Comparison of ENCODE assay signal across 8 cellular contexts in genomic region chr20:37406010-37406998, GRCh38.
DNase-seq lines count a peak whose midpoint lies in the region; ATAC-seq and TF ChIP-seq lines count a peak whose summit lies in the region.

No MANE protein-coding gene starts in this region.

- CTCF ChIA-PET in IMR-90 (lab: Yijun Ruan, JAX) = interaction anchor here (0.6 to 1.0 kb wide), 2 partner anchors 95 to 138 kb away, joined by 3 to 4 read pairs; no protein-coding TSS in a partner anchor

- H2BK5ac ChIP-seq in IMR-90 (ENCODE audit: low read depth, low read length, poor library complexity, severe bottlenecking) = no peak overlapping the region

- H2BK20ac ChIP-seq in IMR-90 (ENCODE audit: low read depth, low read length) = 0 out of 2 replicates have a peak overlapping the region, but pooled peaks have one; percentile 2

- dilution Hi-C loops in IMR-90 (cut with HindIII; ENCODE audit: low sequenced_read_pairs, unreplicated experiment) = no loop called here

- peak overlapping the region; percentile 26 for H3K4me3 ChIP-seq in IMR-90 (ENCODE audit: insufficient read depth, low read depth, low read length)
- peak overlapping the region; percentile 45 for H3K4me3 ChIP-seq in choroid plexus epithelial cell (ENCODE audit: low read depth, low read length)

- H4K20me1 ChIP-seq in IMR-90 (ENCODE audit: insufficient read depth, low read length) = peaks cover 6% of the 10 kb centered on the region; the same call in 1 of the 2 replicates

- H2AK9ac ChIP-seq in IMR-90 (replicated peaks; ENCODE audit: low read depth, low read length, poor library complexity) = peak overlapping the region; percentile 73

- peak overlapping the region; percentile 63 for H3K4ac ChIP-seq in IMR-90 (ENCODE audit: low read depth, low read length)

- TF ChIP-seq POLR2A in IMR-90 (IDR thresholded peaks at IDR 0.05; ENCODE audit: low read depth, low read length) = no peak

- H3K27ac ChIP-seq in IMR-90 (ENCODE audit: insufficient read depth, low read length) = no peak overlapping the region; the same call in 1 of the 2 replicates

- no peak for TF ChIP-seq RAD21 in IMR-90 (IDR thresholded peaks at IDR 0.05; ENCODE audit: low read length)

- TF ChIP-seq CTCF in IMR-90 (conservative IDR thresholded peaks at IDR 0.05; ENCODE audit: low read depth, low read length) (no peak), choroid plexus epithelial cell (conservative IDR thresholded peaks at IDR 0.05; ENCODE audit: low read depth, low read length) (no peak)

- H3K9ac ChIP-seq in IMR-90 (ENCODE audit: low read depth, low read length) = peak overlapping the region; percentile 47

- no peak overlapping the region for H2BK15ac ChIP-seq in IMR-90 (ENCODE audit: low read depth, low read length)

- peak overlapping the region; percentile 95 for H2AFZ ChIP-seq in IMR-90 (replicated peaks; ENCODE audit: low read length, poor library complexity)

- intact Hi-C loops in IMR-90 (cut with micrococcal nuclease) = loop anchor here (5.0 kb wide), 1 partner anchor 121 kb away; the partner anchor contains the start of gene BLCAP

- peak overlapping the region; percentile 27 for H3K14ac ChIP-seq in IMR-90 (replicated peaks; ENCODE audit: low read depth, low read length)

- H2AK5ac ChIP-seq in IMR-90 (ENCODE audit: low read depth, low read length) = peak overlapping the region; percentile 87

- peak overlapping the region; percentile 2; the same call in 1 of the 2 replicates for H4K5ac ChIP-seq in IMR-90 (ENCODE audit: low read depth, low read length)

- peaks cover 2% of the 10 kb centered on the region; the same call in 1 of the 2 replicates for H3K4me1 ChIP-seq in IMR-90 (ENCODE audit: control insufficient read depth, insufficient read depth, low read length)

- H3K4me2 ChIP-seq in IMR-90 (ENCODE audit: low read depth, low read length) = peak overlapping the region; percentile 92

- POLR2A ChIA-PET in IMR-90 (lab: Charles Lee; ENCODE audit: unreplicated experiment) = no interaction called here

- 20% methylated on average over 22 of the region's 49 CpGs; no CpG with 5 or more reads in 1 of the 2 experiments for WGBS in IMR-90 (ENCODE audit: extremely low coverage in 2 of 2, insufficient read length in 1 of 2), 2 experiments

- no peak overlapping the region for H2BK120ac ChIP-seq in IMR-90 (ENCODE audit: low read depth, low read length)

- H3K18ac ChIP-seq in IMR-90 (ENCODE audit: low read depth, low read length) = no peak overlapping the region

- no peaks in the 10 kb centered on the region for H3K9me3 ChIP-seq in IMR-90 (ENCODE audit: control insufficient read depth, insufficient read depth, low read length)

- peak overlapping the region; percentile 43 for H3K23ac ChIP-seq in IMR-90 (ENCODE audit: low read depth, low read length)

- no TSS peak for BruUV-seq in IMR-90 (replicated peaks; lab: Mats Ljungman, UMichigan)

- peak overlapping the region; percentile 80 to 86 for H4K8ac ChIP-seq in IMR-90 (ENCODE audit: low read depth in 2 of 2, low read length in 2 of 2)

- no peaks in the 10 kb centered on the region for H3K79me1 ChIP-seq in IMR-90 (ENCODE audit: low read depth in 1 of 2, low read length in 2 of 2)

- peaks cover 21% of the 10 kb centered on the region for H3K36me3 ChIP-seq in IMR-90 (ENCODE audit: control insufficient read depth, insufficient read depth, low read length)

- peaks cover 7% of the 10 kb centered on the region for H3K9me1 ChIP-seq in IMR-90 (ENCODE audit: insufficient read depth, low read length)

- ATAC-seq in IMR-90 (ENCODE audit: low read depth) = peak; percentile 91

- in situ Hi-C loops in IMR-90 (cut with MboI; ENCODE audit: low sequenced_read_pairs) = loop anchor here (5.0 kb wide), 1 partner anchor 106 kb away; no protein-coding TSS in a partner anchor

- peak overlapping the region; percentile 52; the same call in 1 of the 2 replicates for H4K91ac ChIP-seq in IMR-90 (ENCODE audit: insufficient read depth, low read depth, low read length)

- DNase-seq in SKM-1 treated with dmso at 0.1 percent for 144 hours (lab: John Stamatoyannopoulos, UW; ENCODE audit: unreplicated experiment) (peak; percentile 19), SKM-1 (lab: John Stamatoyannopoulos, UW; ENCODE audit: unreplicated experiment) (no peak), IMR-90 (peak; percentile 28), SW480 (ENCODE audit: low spot score) (peak; percentile 53), choroid plexus epithelial cell (ENCODE audit: low read depth) (no peak), lung microvascular endothelial cell (ENCODE audit: low read depth in 2 of 2) (peak; percentile 38 to 56)
- DNase-seq in stimulated activated CD8-positive, alpha-beta memory T cell treated with anti-CD3 and anti-CD28 coated beads, Interleukin-2, amount 100 ng/mL, for 48 hours (ENCODE audit: low read depth in 2 of 2) = peak; percentile 22 to 45
- DNase-seq in effector CD4-positive, alpha-beta T cell = no peak

- no peak overlapping the region; the same call in 1 of the 2 replicates for H3K56ac ChIP-seq in IMR-90 (ENCODE audit: extremely low read depth, insufficient read depth, low read length)

- peaks cover 19% of the 10 kb centered on the region for H3K27me3 ChIP-seq in IMR-90 (ENCODE audit: control insufficient read depth, insufficient read depth, low read length)

TF ChIP-seq in IMR-90, 13 proteins besides CTCF, POLR2A, EP300 and RAD21:
- TF ChIP-seq SMC3 (IDR thresholded peaks at IDR 0.05; ENCODE audit: low read depth, low read length) (no peak), BHLHE40 (IDR thresholded peaks at IDR 0.05; ENCODE audit: low read depth, low read length) (peak; percentile 70), MXI1 (IDR thresholded peaks at IDR 0.05; ENCODE audit: borderline replicate concordance, low read depth, low read length) (peak; percentile 95)
- TF ChIP-seq, protein P1, sequence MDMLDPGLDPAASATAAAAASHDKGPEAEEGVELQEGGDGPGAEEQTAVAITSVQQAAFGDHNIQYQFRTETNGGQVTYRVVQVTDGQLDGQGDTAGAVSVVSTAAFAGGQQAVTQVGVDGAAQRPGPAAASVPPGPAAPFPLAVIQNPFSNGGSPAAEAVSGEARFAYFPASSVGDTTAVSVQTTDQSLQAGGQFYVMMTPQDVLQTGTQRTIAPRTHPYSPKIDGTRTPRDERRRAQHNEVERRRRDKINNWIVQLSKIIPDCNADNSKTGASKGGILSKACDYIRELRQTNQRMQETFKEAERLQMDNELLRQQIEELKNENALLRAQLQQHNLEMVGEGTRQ (IDR thresholded peaks at IDR 0.05; ENCODE audit: low read depth, low read length) = peak; percentile 85

Comparison
In these comparisons a context has a peak if more than half of its experiments do, and no peak if none do; other contexts are left out.
1. DNase-seq: peak in SKM-1 treated with dmso at 0.1 percent for 144 hours (single experiment), IMR-90 (single experiment), SW480 (single experiment), lung microvascular endothelial cell (2 of 2) and stimulated activated CD8-positive, alpha-beta memory T cell treated with anti-CD3 and anti-CD28 coated beads, Interleukin-2, amount 100 ng/mL, for 48 hours (2 of 2); none in SKM-1 (single experiment), choroid plexus epithelial cell (single experiment) and effector CD4-positive, alpha-beta T cell (single experiment).